In the genomic region with DNA sequence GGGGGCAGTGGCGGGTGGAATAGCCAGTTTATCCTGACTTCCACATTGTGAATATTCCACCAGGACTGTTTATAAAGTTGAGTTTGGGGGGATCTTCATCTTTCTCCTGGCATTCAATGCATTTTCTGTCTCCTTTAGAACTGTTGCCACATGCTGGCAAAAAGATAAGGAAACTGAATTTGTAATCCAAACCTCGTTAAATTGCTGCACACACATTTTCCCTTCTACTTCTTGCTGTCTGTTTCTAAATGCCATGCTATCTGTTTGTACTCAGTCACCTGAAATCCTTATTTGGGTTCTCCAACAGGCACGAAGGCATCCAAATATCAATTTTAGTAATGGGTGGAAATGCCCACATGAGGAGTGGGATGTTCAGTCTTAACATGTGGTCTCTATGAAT, we compare ENCODE assay signal across 10 cellular contexts.
DNase-seq lines count a peak whose midpoint lies in the region; ATAC-seq, FAIRE-seq and TF ChIP-seq lines count a peak whose summit lies in the region.
"Had no signal": no experiment of that assay in that cellular context is flagged by ENCODE, and none has a peak within 500 bp of the region (broad histone marks: within the 10 kb centered on the region; RNA-seq: fewer than 3 reads in every experiment).

No MANE protein-coding gene starts in this region.

- no peaks in the 10 kb centered on the region for H4K20me1 ChIP-seq in endothelial cell of umbilical vein (replicated peaks; ENCODE audit: control insufficient read depth, extremely low read depth, insufficient read depth, low read length)

- peak overlapping the region; percentile 68 for H2AFZ ChIP-seq in endothelial cell of umbilical vein (ENCODE audit: low read depth, low read length)

- intact Hi-C loops in heart right ventricle (cut with DNase I) = loop anchor here in 4 of 10 donors (10.0 kb wide), 2 partner anchors 117 to 177 kb away; a partner anchor contains a TSS
- intact Hi-C loops in cardiac septum (cut with DNase I) = no loop called here
- intact Hi-C loops in endothelial cell of umbilical vein (cut with micrococcal nuclease) = loop anchor here (1.0 kb wide), 2 partner anchors 47 to 151 kb away; no protein-coding TSS in a partner anchor
- intact Hi-C loops in uterus (cut with DNase I; ENCODE audit: low total_unique reads) = no loop called here

- POLR2A ChIA-PET in endothelial cell of umbilical vein (lab: Charles Lee) = interaction anchor here (0.7 to 7.9 kb wide), 8 partner anchors 44 to 182 kb away, joined by 3 to 200 read pairs (median 9); a partner anchor contains a TSS

- peak overlapping the region; percentile 75 to 93 (median 84) for H3K27ac ChIP-seq in heart right ventricle
- H3K27ac ChIP-seq in endothelial cell of umbilical vein (ENCODE audit: insufficient read depth, low read depth, low read length) = peak overlapping the region; percentile 100
- H3K27ac ChIP-seq in uterus = peak overlapping the region; percentile 79 to 92

- 51 to 54% methylated on average over 3 of the region's 3 CpGs for WGBS in heart right ventricle, 2 donors

- dilution Hi-C loops in endothelial cell of umbilical vein (cut with MboI; ENCODE audit: extremely low pct_ligation_motif_present, low sequenced_read_pairs) = no loop called here

- peak overlapping the region; percentile 100 for H3K9ac ChIP-seq in endothelial cell of umbilical vein (replicated peaks; ENCODE audit: extremely low read depth, insufficient read depth, low read length)

- CTCF ChIA-PET in endothelial cell of umbilical vein (lab: Charles Lee) = interaction anchor here (0.9 to 2.9 kb wide), 15 partner anchors 9 to 206 kb away, joined by 3 to 17 read pairs (median 5); a partner anchor contains a TSS

- TF ChIP-seq CTCF in heart right ventricle (IDR thresholded peaks at IDR 0.05) = no peak
- TF ChIP-seq CTCF in endothelial cell of umbilical vein (IDR thresholded peaks at IDR 0.05; ENCODE audit: extremely low read depth in 1 of 2, insufficient read depth in 1 of 2, low read depth in 1 of 2, low read length in 2 of 2) = no peak
- TF ChIP-seq CTCF in omental fat pad (IDR thresholded peaks at IDR 0.05) = no peak
- no peak for TF ChIP-seq CTCF in uterus (IDR thresholded peaks at IDR 0.05)

- H3K4me2 ChIP-seq in endothelial cell of umbilical vein (ENCODE audit: insufficient read depth, low read length) = peak overlapping the region; percentile 72

- H3K4me3 ChIP-seq in heart right ventricle (peak overlapping the region in 1 of 10 donors; percentile 10), endothelial cell of umbilical vein (replicated peaks in 1 of 3; ENCODE audit: insufficient read depth in 1 of 3, low read depth in 1 of 3, low read length in 3 of 3) (no peak overlapping the region), uterus (no peak overlapping the region)

- no peaks in the 10 kb centered on the region for H3K27me3 ChIP-seq in heart right ventricle
- H3K27me3 ChIP-seq in endothelial cell of umbilical vein (ENCODE audit: control insufficient read depth in 2 of 2, insufficient read depth in 2 of 2, low read length in 2 of 2) = no peaks in the 10 kb centered on the region
- no peaks in the 10 kb centered on the region for H3K27me3 ChIP-seq in uterus

- DNase-seq in heart right ventricle (no peak), cardiac septum (ENCODE audit: low spot score) (no peak), endothelial cell of umbilical vein (ENCODE audit: low read depth, low spot score) (no peak), omental fat pad (ENCODE audit: low spot score) (no peak), uterus (no peak), amniotic stem cell (lab: John Stamatoyannopoulos, UW) (no peak), cerebellum (ENCODE audit: low spot score) (no peak)
- DNase-seq in stimulated activated naive CD4-positive, alpha-beta T cell treated with Interleukin-2 at 50 U/mL for 16 hours (lab: John Stamatoyannopoulos, UW) = no peak
- DNase-seq: activated T-cell treated with anti-CD3 and anti-CD28 coated beads for 4 hours; NK-92 treated with Interleukin-12 subunit alpha and Interleukin-12 subunit beta, amount 100 ng/mL, for 24 hours had no signal

- H3K36me3 ChIP-seq in heart right ventricle (no peaks in the 10 kb centered on the region), endothelial cell of umbilical vein (ENCODE audit: control insufficient read depth in 2 of 2, extremely low read depth in 1 of 2, insufficient read depth in 2 of 2, low read length in 2 of 2) (no peaks in the 10 kb centered on the region), uterus (no peaks in the 10 kb centered on the region)

- peaks cover 23% of the 10 kb centered on the region for H3K79me2 ChIP-seq in endothelial cell of umbilical vein (ENCODE audit: control insufficient read depth, insufficient read depth, low read length)

- no peak for TF ChIP-seq POLR2A in endothelial cell of umbilical vein (IDR thresholded peaks at IDR 0.05; ENCODE audit: low read depth, low read length)
- no peak for TF ChIP-seq POLR2A in uterus (IDR thresholded peaks at IDR 0.05)

- BruUV-seq in endothelial cell of umbilical vein (replicated peaks; lab: Mats Ljungman, UMichigan) = TSS peak; percentile 9

- no peak for ATAC-seq in heart right ventricle
- ATAC-seq in omental fat pad (ENCODE audit: low FRiP score) = peak; percentile 10

- FAIRE-seq in endothelial cell of umbilical vein (lab: Jason Lieb, UNC) = no peak

- peaks cover 3 to 44% (median 36%) of the 10 kb centered on the region in 9 donors for H3K4me1 ChIP-seq in heart right ventricle
- H3K4me1 ChIP-seq in endothelial cell of umbilical vein (ENCODE audit: control insufficient read depth, extremely low read depth, insufficient read depth, low read length) = peaks cover 50% of the 10 kb centered on the region
- H3K4me1 ChIP-seq in uterus = peaks cover 0 to 7% of the 10 kb centered on the region in 2 donors

- H3K9me3 ChIP-seq in heart right ventricle (no peaks in the 10 kb centered on the region), endothelial cell of umbilical vein (replicated peaks; ENCODE audit: control insufficient read depth, insufficient read depth, low read length) (no peaks in the 10 kb centered on the region), uterus (no peaks in the 10 kb centered on the region)

- no peaks in the 10 kb centered on the region for H3K9me1 ChIP-seq in endothelial cell of umbilical vein (replicated peaks; ENCODE audit: control insufficient read depth, extremely low read depth, insufficient read depth, low read length)

TF ChIP-seq in endothelial cell of umbilical vein, 7 proteins besides CTCF, POLR2A, EP300 and RAD21:
- TF ChIP-seq EZH2 (IDR thresholded peaks at IDR 0.05; ENCODE audit: borderline replicate concordance, low read depth, low read length, severe bottlenecking) (no peak), FOS (IDR thresholded peaks at IDR 0.05; ENCODE audit: borderline replicate concordance, insufficient read depth, low read length) (no peak), GATA2 (IDR thresholded peaks at IDR 0.05; ENCODE audit: insufficient read depth, insufficient read length, low read depth, low read length) (no peak), POLR2AphosphoS5 (IDR thresholded peaks at IDR 0.05; ENCODE audit: insufficient read depth, low read depth, low read length) (no peak), MYC (IDR thresholded peaks at IDR 0.05; ENCODE audit: low read depth, low read length) (no peak), JUN (IDR thresholded peaks at IDR 0.05; ENCODE audit: borderline replicate concordance, insufficient read depth, insufficient read length, low read depth) (no peak)
- TF ChIP-seq, protein P1, sequence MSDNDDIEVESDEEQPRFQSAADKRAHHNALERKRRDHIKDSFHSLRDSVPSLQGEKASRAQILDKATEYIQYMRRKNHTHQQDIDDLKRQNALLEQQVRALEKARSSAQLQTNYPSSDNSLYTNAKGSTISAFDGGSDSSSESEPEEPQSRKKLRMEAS (IDR thresholded peaks at IDR 0.05; ENCODE audit: insufficient read depth, insufficient read length) = no peak
